ENCODE assay signal across 19 cellular contexts in genomic region chr6:2737885-2738284, GRCh38. TPM values are rescaled to one million over a fixed set of nuclear protein-coding genes. Genes with fewer than 3 reads are reported as not detected.
DNase-seq lines count a peak whose midpoint lies in the region; ATAC-seq, FAIRE-seq and TF ChIP-seq lines count a peak whose summit lies in the region.
"Had no signal": no experiment of that assay in that cellular context is flagged by ENCODE, and none has a peak within 500 bp of the region (broad histone marks: within the 10 kb centered on the region; RNA-seq: fewer than 3 reads in every experiment).

No MANE protein-coding gene starts in this region.

- H3K4me1 Mint-ChIP-seq in stimulated activated naive CD8-positive, alpha-beta T cell treated with anti-CD3 and anti-CD28 coated beads, Interleukin-15, amount 100 ng/mL, for 72 hours = peaks cover 24% of the 10 kb centered on the region

- 10% methylated on average over 2 of the region's 3 CpGs for whole genome bisulfite sequencing in K562 (ENCODE audit: insufficient coverage, low coverage, missing lambda C conversion rate)

- TF ChIP-seq EP300 in K562 (IDR thresholded peaks at IDR 0.05; ENCODE audit: low read length) = no peak

- no peaks in the 10 kb centered on the region for H3K27me3 ChIP-seq in K562 (ENCODE audit: control insufficient read depth in 2 of 2, insufficient read depth in 2 of 2, low read length in 2 of 2)

- in situ Hi-C loops in K562 (cut with MboI) = no loop called here

- no peak for FAIRE-seq in K562 (lab: Jason Lieb, UNC)
- FAIRE-seq: D721Med, RCC 7860 had no signal

- no TSS peak for BruUV-seq in K562 (replicated peaks; lab: Mats Ljungman, UMichigan)

- H3K36me3 ChIP-seq in K562 (ENCODE audit: control insufficient read depth, insufficient read depth, low read length) = no peaks in the 10 kb centered on the region
- H3K36me3 ChIP-seq: HAP-1 had no signal

- peak overlapping the region; percentile 70 for H2AFZ ChIP-seq in K562 (ENCODE audit: low read depth, low read length)

- H3K9ac ChIP-seq in K562 (ENCODE audit: insufficient read depth in 1 of 2, low read depth in 2 of 2, low read length in 2 of 2) = no peak overlapping the region
- H3K9ac ChIP-seq: KMS-11, SK-N-SH had no signal

- H4K20me1 ChIP-seq in K562 (replicated peaks; ENCODE audit: control insufficient read depth, insufficient read depth, low read length) = no peaks in the 10 kb centered on the region

- H3K4me3 ChIP-seq in K562 = no peak overlapping the region
- H3K4me3 ChIP-seq: HAP-1 had no signal

- no peaks in the 10 kb centered on the region for H3K9me3 Mint-ChIP-seq in stimulated activated naive CD8-positive, alpha-beta T cell treated with anti-CD3 and anti-CD28 coated beads, Interleukin-15, amount 100 ng/mL, for 72 hours
- H3K9me3 Mint-ChIP-seq: CD4-positive, alpha-beta T cell; HFFc6 had no signal

- no peak overlapping the region for H3K27ac ChIP-seq in K562 (ENCODE audit: extremely low read depth, low read depth, low read length)
- H3K27ac ChIP-seq: KMS-11 had no signal

- H3K4me1 ChIP-seq in K562 (replicated peaks in 1 of 2; ENCODE audit: control insufficient read depth in 2 of 2, insufficient read depth in 2 of 2, low read length in 2 of 2) = peaks cover 9 to 37% of the 10 kb centered on the region in 2 experiments; a peak in 4 of 5 replicates

- no peak for DNase-seq in stimulated activated naive CD8-positive, alpha-beta T cell treated with anti-CD3 and anti-CD28 coated beads, Interleukin-15, amount 100 ng/mL, for 72 hours
- DNase-seq in stimulated activated naive CD8-positive, alpha-beta T cell treated with anti-CD3 and anti-CD28 coated beads, Interleukin-15, Interleukin-2, amounts not matched to agents 100 U/mL and 50 U/mL, for 24 hours = no peak
- DNase-seq in MV-4-11 (lab: John Stamatoyannopoulos, UW) (peak; percentile 48), K562 (ENCODE audit: extremely low read depth in 1 of 4, low spot score in 3 of 4) (no peak), 8988T (no peak), AG08396 (ENCODE audit: low spot score) (no peak), NCI-H526 (lab: John Stamatoyannopoulos, UW) (no peak)
- DNase-seq: GOT3, NCI-H1092, NCI-H1417 treated with DMSO at 0.1 percent for 48 hours, SIG-M5 had no signal

- no peak overlapping the region for H3K27ac Mint-ChIP-seq in stimulated activated naive CD8-positive, alpha-beta T cell treated with anti-CD3 and anti-CD28 coated beads, Interleukin-15, amount 100 ng/mL, for 72 hours
- H3K27ac Mint-ChIP-seq: B cell; CD4-positive, alpha-beta T cell; HFFc6 had no signal

- H3K27me3 Mint-ChIP-seq in stimulated activated naive CD8-positive, alpha-beta T cell treated with anti-CD3 and anti-CD28 coated beads, Interleukin-15, amount 100 ng/mL, for 72 hours = no peaks in the 10 kb centered on the region
- H3K27me3 Mint-ChIP-seq: B cell had no signal

- TF ChIP-seq POLR2A in K562 (conservative IDR thresholded peaks at IDR 0.05) = no peak

- peaks cover 3% of the 10 kb centered on the region for H3K9me1 ChIP-seq in K562 (ENCODE audit: control insufficient read depth, insufficient read depth, low read length)

- CTCF ChIA-PET in K562 (lab: Yijun Ruan, JAX; ENCODE audit: low intra/inter-chr PET ratio) = interaction anchor here (1.0 to 1.7 kb wide), 4 partner anchors 12 to 214 kb away, joined by 3 to 8 read pairs (median 6); partner anchors contain the start of gene MYLK4

- intact Hi-C loops in K562 (cut with micrococcal nuclease) = loop anchor here (1.0 to 10.0 kb wide), 9 partner anchors 12 to 987 kb away; partner anchors contain the start of gene MYLK4

- POLR2A ChIA-PET in K562 (lab: Yijun Ruan, JAX) = interaction anchor here (0.8 to 1.4 kb wide), 7 partner anchors 13 to 326 kb away, joined by 3 to 14 read pairs (median 4); partner anchors contain the start of genes MYLK4, SERPINB9 and WRNIP1

- ATAC-seq in stimulated activated naive CD8-positive, alpha-beta T cell treated with anti-CD3 and anti-CD28 coated beads, Interleukin-15, amount 100 ng/mL, for 72 hours = peak; percentile 55
- no peak for ATAC-seq in stimulated activated naive CD8-positive, alpha-beta T cell treated with anti-CD3 and anti-CD28 coated beads, Interleukin-15, Interleukin-2, amounts not matched to agents 100 U/mL and 50 U/mL, for 24 hours
- no peak for ATAC-seq in K562

- TF ChIP-seq CTCF in K562 (IDR thresholded peaks at IDR 0.05 in 2 of 3, conservative IDR thresholded peaks at IDR 0.05 in 1 of 3; ENCODE audit: insufficient read depth in 2 of 3, low read depth in 1 of 3, low read length in 3 of 3) = no peak

- H3K79me2 ChIP-seq in K562 (ENCODE audit: control insufficient read depth, insufficient read depth, low read length) = no peaks in the 10 kb centered on the region

- H3K4me2 ChIP-seq in K562 (ENCODE audit: insufficient read depth, low read length) = no peak overlapping the region
- H3K4me2 ChIP-seq: KMS-11, SK-N-SH had no signal

- no peak for TF ChIP-seq RAD21 in K562 (CRISPR knock-in tag; conservative IDR thresholded peaks at IDR 0.05 in 1 of 2, IDR thresholded peaks at IDR 0.05 in 1 of 2)

- H3K9me3 ChIP-seq in K562 (replicated peaks; ENCODE audit: control insufficient read depth, insufficient read depth, low read depth, low read length) = no peaks in the 10 kb centered on the region
- H3K9me3 ChIP-seq: HAP-1, SK-N-SH had no signal

- H3K4me3 Mint-ChIP-seq in stimulated activated naive CD8-positive, alpha-beta T cell treated with anti-CD3 and anti-CD28 coated beads, Interleukin-15, amount 100 ng/mL, for 72 hours = no peak overlapping the region
- H3K4me3 Mint-ChIP-seq: B cell; CD4-positive, alpha-beta T cell; HFFc6 had no signal

TF ChIP-seq in K562, 482 proteins besides CTCF, POLR2A, EP300 and RAD21 (continues in another document):
- no peak for TF ChIP-seq ZBTB49 (CRISPR knock-in tag; IDR thresholded peaks at IDR 0.05; ENCODE audit: borderline replicate concordance)
- TF ChIP-seq MED1 (CRISPR knock-in tag; IDR thresholded peaks at IDR 0.05; ENCODE audit: borderline replicate concordance) = no peak
- TF ChIP-seq SMARCE1 (IDR thresholded peaks at IDR 0.05) = no peak
- TF ChIP-seq NBN (IDR thresholded peaks at IDR 0.05; ENCODE audit: low read depth) = no peak

RNA-seq across cellular contexts. Expression of gene MYLK4, which starts 12.8 kb away (rescaled TPM):
- 0.07 and 0.16 TPM in 2 replicates for total RNA-seq in K562 (2011; cell fraction: chromatin; rRNA removed; ENCODE audit: low replicate concordance)
- under 0.01 TPM in 1 of 2 replicates, not detected in the other for total RNA-seq in K562 (2011; cell fraction: nucleolus; rRNA removed)
- total RNA-seq in K562 (2011; cell fraction: nucleoplasm; rRNA removed) = 0.07 TPM in 1 of 2 replicates, not detected in the other
- 0.04 and 0.09 TPM in 2 replicates for total RNA-seq in K562 (2014; rRNA removed)
- total RNA-seq in K562 (2014; rRNA removed; fragmentation: Illumina TruSeq; extraction: Trizol) = 0.04 and 0.06 TPM in 2 replicates
- total RNA-seq in K562 (2015; rRNA removed; fragmentation: Illumina TruSeq; extraction: Trizol) = 0.07 and 0.15 TPM in 2 replicates
- 0.02 and 0.07 TPM in 2 replicates for total RNA-seq in K562 (2021)
- polyA plus RNA-seq in K562 (2011; rRNA removed) = 0.03 and 0.09 TPM in 2 replicates
- 0.01 and 0.09 TPM in 2 replicates for polyA plus RNA-seq in K562 (2011; cell fraction: cytosol; rRNA removed)
- polyA plus RNA-seq in K562 (2011; cell fraction: nucleus; rRNA removed) = 0.30 and 0.67 TPM in 2 replicates
- polyA plus RNA-seq in K562 (2012) = 0.07 and 0.25 TPM in 2 replicates
- 0.03 and 0.06 TPM in 2 replicates for polyA plus RNA-seq in K562 (2014; fragmentation: Illumina TruSeq; extraction: Trizol)
- under 1 TPM; 0.01 to 0.03 TPM for polyA plus RNA-seq in K562 (2014; fragmentation: Nextera tagmentation; extraction: Ambion mirVana)
- polyA plus RNA-seq in K562 (2014; rRNA removed) = 0.15 and 0.30 TPM in 2 replicates
- 0.09 TPM in 1 of 2 replicates, not detected in the other for polyA minus RNA-seq in K562 (2011; rRNA and poly(A)+ RNA removed)
- polyA minus RNA-seq in K562 (2011; cell fraction: cytosol; rRNA and poly(A)+ RNA removed) = not detected in 2 replicates
- polyA minus RNA-seq in K562 (2011; cell fraction: nucleus; rRNA and poly(A)+ RNA removed) = under 0.01 and 0.22 TPM in 2 replicates

RNA-seq across cellular contexts. Expression of gene WRNIP1, which starts 27.3 kb away (rescaled TPM):
- 22.1 and 23.9 TPM in 2 replicates for total RNA-seq in K562 (2011; cell fraction: chromatin; rRNA removed; ENCODE audit: low replicate concordance)
- total RNA-seq in K562 (2011; cell fraction: nucleolus; rRNA removed) = 25.7 and 28.6 TPM in 2 replicates
- 23.4 and 25.1 TPM in 2 replicates for total RNA-seq in K562 (2011; cell fraction: nucleoplasm; rRNA removed)
- total RNA-seq in K562 (2014; rRNA removed) = 57.6 and 66.2 TPM in 2 replicates
- total RNA-seq in K562 (2014; rRNA removed; fragmentation: Illumina TruSeq; extraction: Trizol) = 35.8 and 41.6 TPM in 2 replicates
- 57.9 and 59.8 TPM in 2 replicates for total RNA-seq in K562 (2015; rRNA removed; fragmentation: Illumina TruSeq; extraction: Trizol)
- total RNA-seq in K562 (2021) = 43.6 and 48.6 TPM in 2 replicates
- 38.9 and 44.1 TPM in 2 replicates for polyA plus RNA-seq in K562 (2011; rRNA removed)
- polyA plus RNA-seq in K562 (2011; cell fraction: cytosol; rRNA removed) = 48.7 and 64.2 TPM in 2 replicates
- polyA plus RNA-seq in K562 (2011; cell fraction: nucleus; rRNA removed) = 70.8 and 98.6 TPM in 2 replicates
- polyA plus RNA-seq in K562 (2012) = 48.5 and 50.6 TPM in 2 replicates
- 52.1 and 63.6 TPM in 2 replicates for polyA plus RNA-seq in K562 (2014; fragmentation: Illumina TruSeq; extraction: Trizol)
- 10 to 100 TPM; 13.2 to 15.9 TPM for polyA plus RNA-seq in K562 (2014; fragmentation: Nextera tagmentation; extraction: Ambion mirVana)
- polyA plus RNA-seq in K562 (2014; rRNA removed) = 58.3 and 59.8 TPM in 2 replicates
- 32.3 and 38.6 TPM in 2 replicates for polyA minus RNA-seq in K562 (2011; rRNA and poly(A)+ RNA removed)
- polyA minus RNA-seq in K562 (2011; cell fraction: cytosol; rRNA and poly(A)+ RNA removed) = 23.3 and 23.9 TPM in 2 replicates
- 36.5 and 48.5 TPM in 2 replicates for polyA minus RNA-seq in K562 (2011; cell fraction: nucleus; rRNA and poly(A)+ RNA removed)
